ENCODE assay signal across 1 cellular context in genomic region chr20:57432874-57433491, GRCh38.
TF ChIP-seq lines count a peak whose summit lies in the region.

No MANE protein-coding gene starts in this region.

TF ChIP-seq in GM12878, 131 proteins besides CTCF, POLR2A, EP300 and RAD21 (continued from another document and continues in another):
- TF ChIP-seq ZBTB11 (CRISPR knock-in tag; IDR thresholded peaks at IDR 0.05) (no peak), E4F1 (IDR thresholded peaks at IDR 0.05; ENCODE audit: borderline replicate concordance, partially characterized antibody) (no peak), BACH1 (IDR thresholded peaks at IDR 0.05; ENCODE audit: borderline replicate concordance) (no peak), FOXK2 (IDR thresholded peaks at IDR 0.05) (no peak), SMC3 (IDR thresholded peaks at IDR 0.05; ENCODE audit: borderline replicate concordance, low read length) (peak; percentile 11; the same call in 1 of the 2 replicates), CHD1 (IDR thresholded peaks at IDR 0.05; ENCODE audit: low read depth, low read length) (no peak), RUNX3 (IDR thresholded peaks at IDR 0.05; ENCODE audit: low read length) (peak; percentile 77), PRDM15 (CRISPR knock-in tag; IDR thresholded peaks at IDR 0.05) (no peak), TARDBP (IDR thresholded peaks at IDR 0.05; ENCODE audit: borderline replicate concordance) (no peak), SP1 (IDR thresholded peaks at IDR 0.05; ENCODE audit: low read depth, low read length) (no peak), ATF7 (IDR thresholded peaks at IDR 0.05; ENCODE audit: low read depth) (no peak), CEBPZ (IDR thresholded peaks at IDR 0.05; ENCODE audit: low read depth, low read length) (no peak), ZBTB40 (IDR thresholded peaks at IDR 0.05; ENCODE audit: borderline replicate concordance) (no peak; the same call in 1 of the 2 replicates), SUZ12 (IDR thresholded peaks at IDR 0.05; ENCODE audit: unreplicated experiment) (no peak), POLR2AphosphoS5 (IDR thresholded peaks at IDR 0.05; ENCODE audit: low read length) (no peak), ZNF217 (IDR thresholded peaks at IDR 0.05) (no peak), KDM1A (IDR thresholded peaks at IDR 0.05; ENCODE audit: borderline replicate concordance) (no peak), ESRRA (IDR thresholded peaks at IDR 0.05; ENCODE audit: low read length) (no peak), TCF7 (IDR thresholded peaks at IDR 0.05; ENCODE audit: borderline replicate concordance) (no peak), TCF12 (IDR thresholded peaks at IDR 0.05; ENCODE audit: low read depth, low read length) (0 out of 2 replicates have a peak, but pooled peaks have one; percentile 44), PML (IDR thresholded peaks at IDR 0.05; ENCODE audit: low read length) (no peak), MTA2 (IDR thresholded peaks at IDR 0.05; ENCODE audit: low read depth) (peak; percentile 38; the same call in 1 of the 2 replicates), NFYA (IDR thresholded peaks at IDR 0.05; ENCODE audit: borderline replicate concordance, low read depth, low read length) (no peak), ZBED1 (IDR thresholded peaks at IDR 0.05; ENCODE audit: borderline replicate concordance) (no peak), MEF2B (IDR thresholded peaks at IDR 0.05; ENCODE audit: partially characterized antibody, poor library complexity, severe bottlenecking) (peak; percentile 90), ATF2 (IDR thresholded peaks at IDR 0.05; ENCODE audit: low read length) (no peak; the same call in 1 of the 2 replicates)
- TF ChIP-seq, protein P1, sequence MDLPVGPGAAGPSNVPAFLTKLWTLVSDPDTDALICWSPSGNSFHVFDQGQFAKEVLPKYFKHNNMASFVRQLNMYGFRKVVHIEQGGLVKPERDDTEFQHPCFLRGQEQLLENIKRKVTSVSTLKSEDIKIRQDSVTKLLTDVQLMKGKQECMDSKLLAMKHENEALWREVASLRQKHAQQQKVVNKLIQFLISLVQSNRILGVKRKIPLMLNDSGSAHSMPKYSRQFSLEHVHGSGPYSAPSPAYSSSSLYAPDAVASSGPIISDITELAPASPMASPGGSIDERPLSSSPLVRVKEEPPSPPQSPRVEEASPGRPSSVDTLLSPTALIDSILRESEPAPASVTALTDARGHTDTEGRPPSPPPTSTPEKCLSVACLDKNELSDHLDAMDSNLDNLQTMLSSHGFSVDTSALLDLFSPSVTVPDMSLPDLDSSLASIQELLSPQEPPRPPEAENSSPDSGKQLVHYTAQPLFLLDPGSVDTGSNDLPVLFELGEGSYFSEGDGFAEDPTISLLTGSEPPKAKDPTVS (IDR thresholded peaks at IDR 0.05; ENCODE audit: low read depth, low read length) = no peak
- TF ChIP-seq, protein P2, sequence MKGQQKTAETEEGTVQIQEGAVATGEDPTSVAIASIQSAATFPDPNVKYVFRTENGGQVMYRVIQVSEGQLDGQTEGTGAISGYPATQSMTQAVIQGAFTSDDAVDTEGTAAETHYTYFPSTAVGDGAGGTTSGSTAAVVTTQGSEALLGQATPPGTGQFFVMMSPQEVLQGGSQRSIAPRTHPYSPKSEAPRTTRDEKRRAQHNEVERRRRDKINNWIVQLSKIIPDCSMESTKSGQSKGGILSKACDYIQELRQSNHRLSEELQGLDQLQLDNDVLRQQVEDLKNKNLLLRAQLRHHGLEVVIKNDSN (IDR thresholded peaks at IDR 0.05; ENCODE audit: borderline replicate concordance, extremely low read length, insufficient read depth, low read depth, low read length) = no peak
- TF ChIP-seq, protein P3, sequence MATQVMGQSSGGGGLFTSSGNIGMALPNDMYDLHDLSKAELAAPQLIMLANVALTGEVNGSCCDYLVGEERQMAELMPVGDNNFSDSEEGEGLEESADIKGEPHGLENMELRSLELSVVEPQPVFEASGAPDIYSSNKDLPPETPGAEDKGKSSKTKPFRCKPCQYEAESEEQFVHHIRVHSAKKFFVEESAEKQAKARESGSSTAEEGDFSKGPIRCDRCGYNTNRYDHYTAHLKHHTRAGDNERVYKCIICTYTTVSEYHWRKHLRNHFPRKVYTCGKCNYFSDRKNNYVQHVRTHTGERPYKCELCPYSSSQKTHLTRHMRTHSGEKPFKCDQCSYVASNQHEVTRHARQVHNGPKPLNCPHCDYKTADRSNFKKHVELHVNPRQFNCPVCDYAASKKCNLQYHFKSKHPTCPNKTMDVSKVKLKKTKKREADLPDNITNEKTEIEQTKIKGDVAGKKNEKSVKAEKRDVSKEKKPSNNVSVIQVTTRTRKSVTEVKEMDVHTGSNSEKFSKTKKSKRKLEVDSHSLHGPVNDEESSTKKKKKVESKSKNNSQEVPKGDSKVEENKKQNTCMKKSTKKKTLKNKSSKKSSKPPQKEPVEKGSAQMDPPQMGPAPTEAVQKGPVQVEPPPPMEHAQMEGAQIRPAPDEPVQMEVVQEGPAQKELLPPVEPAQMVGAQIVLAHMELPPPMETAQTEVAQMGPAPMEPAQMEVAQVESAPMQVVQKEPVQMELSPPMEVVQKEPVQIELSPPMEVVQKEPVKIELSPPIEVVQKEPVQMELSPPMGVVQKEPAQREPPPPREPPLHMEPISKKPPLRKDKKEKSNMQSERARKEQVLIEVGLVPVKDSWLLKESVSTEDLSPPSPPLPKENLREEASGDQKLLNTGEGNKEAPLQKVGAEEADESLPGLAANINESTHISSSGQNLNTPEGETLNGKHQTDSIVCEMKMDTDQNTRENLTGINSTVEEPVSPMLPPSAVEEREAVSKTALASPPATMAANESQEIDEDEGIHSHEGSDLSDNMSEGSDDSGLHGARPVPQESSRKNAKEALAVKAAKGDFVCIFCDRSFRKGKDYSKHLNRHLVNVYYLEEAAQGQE (IDR thresholded peaks at IDR 0.05; ENCODE audit: low read depth, low read length) = no peak
